1 cellular context compared by ENCODE assay signal in genomic region chr1:10472220-10473144, GRCh38.
TF ChIP-seq lines count a peak whose summit lies in the region.

Gene DFFA (minus strand): TSS chr1:10472529. CDS start chr1:10472458, 71 bp downstream.

TF ChIP-seq in HEK293, 187 proteins besides CTCF, POLR2A, EP300 and RAD21 (continued from another document and continues in another):
- TF ChIP-seq, protein P1, sequence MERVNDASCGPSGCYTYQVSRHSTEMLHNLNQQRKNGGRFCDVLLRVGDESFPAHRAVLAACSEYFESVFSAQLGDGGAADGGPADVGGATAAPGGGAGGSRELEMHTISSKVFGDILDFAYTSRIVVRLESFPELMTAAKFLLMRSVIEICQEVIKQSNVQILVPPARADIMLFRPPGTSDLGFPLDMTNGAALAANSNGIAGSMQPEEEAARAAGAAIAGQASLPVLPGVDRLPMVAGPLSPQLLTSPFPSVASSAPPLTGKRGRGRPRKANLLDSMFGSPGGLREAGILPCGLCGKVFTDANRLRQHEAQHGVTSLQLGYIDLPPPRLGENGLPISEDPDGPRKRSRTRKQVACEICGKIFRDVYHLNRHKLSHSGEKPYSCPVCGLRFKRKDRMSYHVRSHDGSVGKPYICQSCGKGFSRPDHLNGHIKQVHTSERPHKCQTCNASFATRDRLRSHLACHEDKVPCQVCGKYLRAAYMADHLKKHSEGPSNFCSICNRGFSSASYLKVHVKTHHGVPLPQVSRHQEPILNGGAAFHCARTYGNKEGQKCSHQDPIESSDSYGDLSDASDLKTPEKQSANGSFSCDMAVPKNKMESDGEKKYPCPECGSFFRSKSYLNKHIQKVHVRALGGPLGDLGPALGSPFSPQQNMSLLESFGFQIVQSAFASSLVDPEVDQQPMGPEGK (tag by site-specific recombination; IDR thresholded peaks at IDR 0.05): peak; percentile 86
- TF ChIP-seq ZNF311 (tag by site-specific recombination; IDR thresholded peaks at IDR 0.05; ENCODE audit: borderline replicate concordance) (no peak), ZNF350 (tag by site-specific recombination; IDR thresholded peaks at IDR 0.05) (no peak), ZNF701 (tag by site-specific recombination; IDR thresholded peaks at IDR 0.05) (no peak), ZNF596 (tag by site-specific recombination; IDR thresholded peaks at IDR 0.05) (no peak), ZBTB44 (tag by site-specific recombination; IDR thresholded peaks at IDR 0.05) (peak; percentile 61), ZNF792 (tag by site-specific recombination; IDR thresholded peaks at IDR 0.05) (no peak), HOXC10 (CRISPR knock-in tag; IDR thresholded peaks at IDR 0.05) (no peak), KLF7 (tag by site-specific recombination; IDR thresholded peaks at IDR 0.05; ENCODE audit: borderline replicate concordance) (no peak; the same call in 1 of the 2 replicates), ZNF776 (tag by site-specific recombination; IDR thresholded peaks at IDR 0.05; ENCODE audit: borderline replicate concordance) (no peak), SP2 (tag by site-specific recombination; IDR thresholded peaks at IDR 0.05) (peak; percentile 60), INSM2 (tag by site-specific recombination; IDR thresholded peaks at IDR 0.05) (no peak; the same call in 1 of the 2 replicates), ZNF341 (tag by site-specific recombination; IDR thresholded peaks at IDR 0.05; ENCODE audit: low read depth) (peak; percentile 75), ZNF302 (tag by site-specific recombination; IDR thresholded peaks at IDR 0.05; ENCODE audit: low read depth) (no peak), PRDM1 (tag by site-specific recombination; IDR thresholded peaks at IDR 0.05) (no peak), ZNF777 (tag by site-specific recombination; IDR thresholded peaks at IDR 0.05; ENCODE audit: borderline replicate concordance) (no peak), ZBTB1 (tag by site-specific recombination; IDR thresholded peaks at IDR 0.05) (no peak), MZF1 (tag by site-specific recombination; IDR thresholded peaks at IDR 0.05; ENCODE audit: borderline replicate concordance) (no peak), GLIS2 (tag by site-specific recombination; IDR thresholded peaks at IDR 0.05) (peak; percentile 95), ZEB2 (tag by site-specific recombination; IDR thresholded peaks at IDR 0.05) (peak; percentile 91), ZNF558 (tag by site-specific recombination; IDR thresholded peaks at IDR 0.05) (no peak), OSR2 (tag by site-specific recombination; IDR thresholded peaks at IDR 0.05) (no peak), ZNF843 (tag by site-specific recombination; IDR thresholded peaks at IDR 0.05) (no peak; the same call in 1 of the 2 replicates), ZNF37A (tag by site-specific recombination; IDR thresholded peaks at IDR 0.05) (no peak), ZNF239 (tag by site-specific recombination; IDR thresholded peaks at IDR 0.05) (no peak), ZNF791 (tag by site-specific recombination; IDR thresholded peaks at IDR 0.05) (no peak), ZNF510 (tag by site-specific recombination; IDR thresholded peaks at IDR 0.05; ENCODE audit: insufficient replicate concordance) (no peak), ZNF404 (tag by site-specific recombination; IDR thresholded peaks at IDR 0.05) (no peak), ZXDB (tag by site-specific recombination; IDR thresholded peaks at IDR 0.05) (peak; percentile 93), ZNF654 (tag by site-specific recombination; IDR thresholded peaks at IDR 0.05; ENCODE audit: low read depth) (no peak), ZNF366 (tag by site-specific recombination; conservative IDR thresholded peaks at IDR 0.05) (no peak), ZNF266 (tag by site-specific recombination; IDR thresholded peaks at IDR 0.05; ENCODE audit: low read depth) (no peak), ZNF221 (tag by site-specific recombination; IDR thresholded peaks at IDR 0.05; ENCODE audit: borderline replicate concordance) (no peak), ZNF335 (tag by site-specific recombination; conservative IDR thresholded peaks at IDR 0.05) (peak; percentile 99), GLI4 (tag by site-specific recombination; IDR thresholded peaks at IDR 0.05) (no peak), ZNF626 (tag by site-specific recombination; IDR thresholded peaks at IDR 0.05) (no peak)
- TF ChIP-seq, protein P2, sequence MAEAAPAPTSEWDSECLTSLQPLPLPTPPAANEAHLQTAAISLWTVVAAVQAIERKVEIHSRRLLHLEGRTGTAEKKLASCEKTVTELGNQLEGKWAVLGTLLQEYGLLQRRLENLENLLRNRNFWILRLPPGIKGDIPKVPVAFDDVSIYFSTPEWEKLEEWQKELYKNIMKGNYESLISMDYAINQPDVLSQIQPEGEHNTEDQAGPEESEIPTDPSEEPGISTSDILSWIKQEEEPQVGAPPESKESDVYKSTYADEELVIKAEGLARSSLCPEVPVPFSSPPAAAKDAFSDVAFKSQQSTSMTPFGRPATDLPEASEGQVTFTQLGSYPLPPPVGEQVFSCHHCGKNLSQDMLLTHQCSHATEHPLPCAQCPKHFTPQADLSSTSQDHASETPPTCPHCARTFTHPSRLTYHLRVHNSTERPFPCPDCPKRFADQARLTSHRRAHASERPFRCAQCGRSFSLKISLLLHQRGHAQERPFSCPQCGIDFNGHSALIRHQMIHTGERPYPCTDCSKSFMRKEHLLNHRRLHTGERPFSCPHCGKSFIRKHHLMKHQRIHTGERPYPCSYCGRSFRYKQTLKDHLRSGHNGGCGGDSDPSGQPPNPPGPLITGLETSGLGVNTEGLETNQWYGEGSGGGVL (tag by site-specific recombination; IDR thresholded peaks at IDR 0.05): no peak
- TF ChIP-seq, protein P3, sequence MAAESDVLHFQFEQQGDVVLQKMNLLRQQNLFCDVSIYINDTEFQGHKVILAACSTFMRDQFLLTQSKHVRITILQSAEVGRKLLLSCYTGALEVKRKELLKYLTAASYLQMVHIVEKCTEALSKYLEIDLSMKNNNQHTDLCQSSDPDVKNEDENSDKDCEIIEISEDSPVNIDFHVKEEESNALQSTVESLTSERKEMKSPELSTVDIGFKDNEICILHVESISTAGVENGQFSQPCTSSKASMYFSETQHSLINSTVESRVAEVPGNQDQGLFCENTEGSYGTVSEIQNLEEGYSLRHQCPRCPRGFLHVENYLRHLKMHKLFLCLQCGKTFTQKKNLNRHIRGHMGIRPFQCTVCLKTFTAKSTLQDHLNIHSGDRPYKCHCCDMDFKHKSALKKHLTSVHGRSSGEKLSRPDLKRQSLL (tag by site-specific recombination; IDR thresholded peaks at IDR 0.05): no peak
- TF ChIP-seq, protein P4, sequence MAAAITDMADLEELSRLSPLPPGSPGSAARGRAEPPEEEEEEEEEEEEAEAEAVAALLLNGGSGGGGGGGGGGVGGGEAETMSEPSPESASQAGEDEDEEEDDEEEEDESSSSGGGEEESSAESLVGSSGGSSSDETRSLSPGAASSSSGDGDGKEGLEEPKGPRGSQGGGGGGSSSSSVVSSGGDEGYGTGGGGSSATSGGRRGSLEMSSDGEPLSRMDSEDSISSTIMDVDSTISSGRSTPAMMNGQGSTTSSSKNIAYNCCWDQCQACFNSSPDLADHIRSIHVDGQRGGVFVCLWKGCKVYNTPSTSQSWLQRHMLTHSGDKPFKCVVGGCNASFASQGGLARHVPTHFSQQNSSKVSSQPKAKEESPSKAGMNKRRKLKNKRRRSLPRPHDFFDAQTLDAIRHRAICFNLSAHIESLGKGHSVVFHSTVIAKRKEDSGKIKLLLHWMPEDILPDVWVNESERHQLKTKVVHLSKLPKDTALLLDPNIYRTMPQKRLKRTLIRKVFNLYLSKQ (tag by site-specific recombination; IDR thresholded peaks at IDR 0.05; ENCODE audit: borderline replicate concordance): no peak
- TF ChIP-seq, protein P5, sequence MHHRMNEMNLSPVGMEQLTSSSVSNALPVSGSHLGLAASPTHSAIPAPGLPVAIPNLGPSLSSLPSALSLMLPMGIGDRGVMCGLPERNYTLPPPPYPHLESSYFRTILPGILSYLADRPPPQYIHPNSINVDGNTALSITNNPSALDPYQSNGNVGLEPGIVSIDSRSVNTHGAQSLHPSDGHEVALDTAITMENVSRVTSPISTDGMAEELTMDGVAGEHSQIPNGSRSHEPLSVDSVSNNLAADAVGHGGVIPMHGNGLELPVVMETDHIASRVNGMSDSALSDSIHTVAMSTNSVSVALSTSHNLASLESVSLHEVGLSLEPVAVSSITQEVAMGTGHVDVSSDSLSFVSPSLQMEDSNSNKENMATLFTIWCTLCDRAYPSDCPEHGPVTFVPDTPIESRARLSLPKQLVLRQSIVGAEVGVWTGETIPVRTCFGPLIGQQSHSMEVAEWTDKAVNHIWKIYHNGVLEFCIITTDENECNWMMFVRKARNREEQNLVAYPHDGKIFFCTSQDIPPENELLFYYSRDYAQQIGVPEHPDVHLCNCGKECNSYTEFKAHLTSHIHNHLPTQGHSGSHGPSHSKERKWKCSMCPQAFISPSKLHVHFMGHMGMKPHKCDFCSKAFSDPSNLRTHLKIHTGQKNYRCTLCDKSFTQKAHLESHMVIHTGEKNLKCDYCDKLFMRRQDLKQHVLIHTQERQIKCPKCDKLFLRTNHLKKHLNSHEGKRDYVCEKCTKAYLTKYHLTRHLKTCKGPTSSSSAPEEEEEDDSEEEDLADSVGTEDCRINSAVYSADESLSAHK (tag by site-specific recombination; IDR thresholded peaks at IDR 0.05): peak; percentile 45; the same call in 1 of the 2 replicates
- TF ChIP-seq, protein P6, sequence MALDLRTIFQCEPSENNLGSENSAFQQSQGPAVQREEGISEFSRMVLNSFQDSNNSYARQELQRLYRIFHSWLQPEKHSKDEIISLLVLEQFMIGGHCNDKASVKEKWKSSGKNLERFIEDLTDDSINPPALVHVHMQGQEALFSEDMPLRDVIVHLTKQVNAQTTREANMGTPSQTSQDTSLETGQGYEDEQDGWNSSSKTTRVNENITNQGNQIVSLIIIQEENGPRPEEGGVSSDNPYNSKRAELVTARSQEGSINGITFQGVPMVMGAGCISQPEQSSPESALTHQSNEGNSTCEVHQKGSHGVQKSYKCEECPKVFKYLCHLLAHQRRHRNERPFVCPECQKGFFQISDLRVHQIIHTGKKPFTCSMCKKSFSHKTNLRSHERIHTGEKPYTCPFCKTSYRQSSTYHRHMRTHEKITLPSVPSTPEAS (tag by site-specific recombination; IDR thresholded peaks at IDR 0.05): no peak
- TF ChIP-seq, protein P7, sequence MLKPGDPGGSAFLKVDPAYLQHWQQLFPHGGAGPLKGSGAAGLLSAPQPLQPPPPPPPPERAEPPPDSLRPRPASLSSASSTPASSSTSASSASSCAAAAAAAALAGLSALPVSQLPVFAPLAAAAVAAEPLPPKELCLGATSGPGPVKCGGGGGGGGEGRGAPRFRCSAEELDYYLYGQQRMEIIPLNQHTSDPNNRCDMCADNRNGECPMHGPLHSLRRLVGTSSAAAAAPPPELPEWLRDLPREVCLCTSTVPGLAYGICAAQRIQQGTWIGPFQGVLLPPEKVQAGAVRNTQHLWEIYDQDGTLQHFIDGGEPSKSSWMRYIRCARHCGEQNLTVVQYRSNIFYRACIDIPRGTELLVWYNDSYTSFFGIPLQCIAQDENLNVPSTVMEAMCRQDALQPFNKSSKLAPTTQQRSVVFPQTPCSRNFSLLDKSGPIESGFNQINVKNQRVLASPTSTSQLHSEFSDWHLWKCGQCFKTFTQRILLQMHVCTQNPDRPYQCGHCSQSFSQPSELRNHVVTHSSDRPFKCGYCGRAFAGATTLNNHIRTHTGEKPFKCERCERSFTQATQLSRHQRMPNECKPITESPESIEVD (tag by site-specific recombination; IDR thresholded peaks at IDR 0.05): no peak
- TF ChIP-seq, protein P8, sequence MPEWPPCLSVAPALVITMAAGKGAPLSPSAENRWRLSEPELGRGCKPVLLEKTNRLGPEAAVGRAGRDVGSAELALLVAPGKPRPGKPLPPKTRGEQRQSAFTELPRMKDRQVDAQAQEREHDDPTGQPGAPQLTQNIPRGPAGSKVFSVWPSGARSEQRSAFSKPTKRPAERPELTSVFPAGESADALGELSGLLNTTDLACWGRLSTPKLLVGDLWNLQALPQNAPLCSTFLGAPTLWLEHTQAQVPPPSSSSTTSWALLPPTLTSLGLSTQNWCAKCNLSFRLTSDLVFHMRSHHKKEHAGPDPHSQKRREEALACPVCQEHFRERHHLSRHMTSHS (tag by site-specific recombination; IDR thresholded peaks at IDR 0.05): no peak
- TF ChIP-seq, protein P9, sequence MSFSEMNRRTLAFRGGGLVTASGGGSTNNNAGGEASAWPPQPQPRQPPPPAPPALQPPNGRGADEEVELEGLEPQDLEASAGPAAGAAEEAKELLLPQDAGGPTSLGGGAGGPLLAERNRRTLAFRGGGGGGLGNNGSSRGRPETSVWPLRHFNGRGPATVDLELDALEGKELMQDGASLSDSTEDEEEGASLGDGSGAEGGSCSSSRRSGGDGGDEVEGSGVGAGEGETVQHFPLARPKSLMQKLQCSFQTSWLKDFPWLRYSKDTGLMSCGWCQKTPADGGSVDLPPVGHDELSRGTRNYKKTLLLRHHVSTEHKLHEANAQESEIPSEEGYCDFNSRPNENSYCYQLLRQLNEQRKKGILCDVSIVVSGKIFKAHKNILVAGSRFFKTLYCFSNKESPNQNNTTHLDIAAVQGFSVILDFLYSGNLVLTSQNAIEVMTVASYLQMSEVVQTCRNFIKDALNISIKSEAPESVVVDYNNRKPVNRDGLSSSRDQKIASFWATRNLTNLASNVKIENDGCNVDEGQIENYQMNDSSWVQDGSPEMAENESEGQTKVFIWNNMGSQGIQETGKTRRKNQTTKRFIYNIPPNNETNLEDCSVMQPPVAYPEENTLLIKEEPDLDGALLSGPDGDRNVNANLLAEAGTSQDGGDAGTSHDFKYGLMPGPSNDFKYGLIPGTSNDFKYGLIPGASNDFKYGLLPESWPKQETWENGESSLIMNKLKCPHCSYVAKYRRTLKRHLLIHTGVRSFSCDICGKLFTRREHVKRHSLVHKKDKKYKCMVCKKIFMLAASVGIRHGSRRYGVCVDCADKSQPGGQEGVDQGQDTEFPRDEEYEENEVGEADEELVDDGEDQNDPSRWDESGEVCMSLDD (tag by site-specific recombination; IDR thresholded peaks at IDR 0.05): peak; percentile 90
